9 cellular contexts compared by ENCODE assay signal in genomic region chr7:5554287-5554785, GRCh38. TPM values are rescaled to one million over a fixed set of nuclear protein-coding genes. Genes with fewer than 3 reads are reported as not detected.
DNase-seq lines count a peak whose midpoint lies in the region; ATAC-seq lines count a peak whose summit lies in the region.
"Had no signal": no experiment of that assay in that cellular context is flagged by ENCODE, and none has a peak within 500 bp of the region (broad histone marks: within the 10 kb centered on the region; RNA-seq: fewer than 3 reads in every experiment).

No MANE protein-coding gene starts in this region.

- H3K4me1 Mint-ChIP-seq in stimulated activated naive CD8-positive, alpha-beta T cell treated with anti-CD3 and anti-CD28 coated beads, Interleukin-15, Interleukin-2, amounts not matched to agents 100 ng/mL and 50 ng/mL, for 24 hours (ENCODE audit: low read depth), result peaks cover 35% of the 10 kb centered on the region
- peaks cover 26 to 37% of the 10 kb centered on the region in 2 donors for H3K4me1 Mint-ChIP-seq in natural killer cell treated with Interleukin-12 subunit alpha and Interleukin-12 subunit beta and Interleukin-15 and Interleukin-18, amount 100 ng/mL, for 72 hours (ENCODE audit: low read depth in 2 of 2)

- H3K27ac ChIP-seq in cingulate gyrus (ENCODE audit: low read depth, low read length), result peak overlapping the region; percentile 77

- no peak overlapping the region for H3K4me3 Mint-ChIP-seq in stimulated activated naive CD8-positive, alpha-beta T cell treated with anti-CD3 and anti-CD28 coated beads, Interleukin-15, Interleukin-2, amounts not matched to agents 100 ng/mL and 50 ng/mL, for 24 hours
- peak overlapping the region; percentile 44 for H3K4me3 Mint-ChIP-seq in natural killer cell treated with Interleukin-12 subunit alpha and Interleukin-12 subunit beta and Interleukin-15 and Interleukin-18, amount 100 ng/mL, for 72 hours

- DNase-seq in stimulated activated naive CD8-positive, alpha-beta T cell treated with anti-CD3 and anti-CD28 coated beads, Interleukin-15, Interleukin-2, amounts not matched to agents 100 U/mL and 50 U/mL, for 24 hours, result no peak
- no peak for DNase-seq in natural killer cell treated with Interleukin-12 subunit alpha and Interleukin-12 subunit beta and Interleukin-15 and Interleukin-18, amount 100 ng/mL, for 72 hours (ENCODE audit: low spot score)
- DNase-seq in AG08396 (ENCODE audit: low spot score), result no peak
- no peak for DNase-seq in NCI-H446 treated with DMSO at 0.1 percent for 48 hours (lab: John Stamatoyannopoulos, UW)
- DNase-seq: NCI-H187 treated with DMSO at 0.1 percent for 48 hours had no signal

- no peak for ATAC-seq in stimulated activated naive CD8-positive, alpha-beta T cell treated with anti-CD3 and anti-CD28 coated beads, Interleukin-15, Interleukin-2, amounts not matched to agents 100 U/mL and 50 U/mL, for 24 hours
- ATAC-seq in natural killer cell treated with Interleukin-12 subunit alpha and Interleukin-12 subunit beta and Interleukin-15 and Interleukin-18, amount 100 ng/mL, for 72 hours, result no peak
- no peak for ATAC-seq in GM21786 (IDR thresholded peaks at IDR 0.05; ENCODE audit: unreplicated experiment)
- no peak for ATAC-seq in HG03442 (IDR thresholded peaks at IDR 0.05; ENCODE audit: unreplicated experiment)

- no peaks in the 10 kb centered on the region for H3K27me3 Mint-ChIP-seq in stimulated activated naive CD8-positive, alpha-beta T cell treated with anti-CD3 and anti-CD28 coated beads, Interleukin-15, Interleukin-2, amounts not matched to agents 100 ng/mL and 50 ng/mL, for 24 hours
- no peaks in the 10 kb centered on the region for H3K27me3 Mint-ChIP-seq in natural killer cell treated with Interleukin-12 subunit alpha and Interleukin-12 subunit beta and Interleukin-15 and Interleukin-18, amount 100 ng/mL, for 72 hours

- no peaks in the 10 kb centered on the region for H3K9me3 Mint-ChIP-seq in stimulated activated naive CD8-positive, alpha-beta T cell treated with anti-CD3 and anti-CD28 coated beads, Interleukin-15, Interleukin-2, amounts not matched to agents 100 ng/mL and 50 ng/mL, for 24 hours
- no peaks in the 10 kb centered on the region for H3K9me3 Mint-ChIP-seq in natural killer cell treated with Interleukin-12 subunit alpha and Interleukin-12 subunit beta and Interleukin-15 and Interleukin-18, amount 100 ng/mL, for 72 hours

- no peaks in the 10 kb centered on the region for H3K36me3 Mint-ChIP-seq in stimulated activated naive CD8-positive, alpha-beta T cell treated with anti-CD3 and anti-CD28 coated beads, Interleukin-15, Interleukin-2, amounts not matched to agents 100 ng/mL and 50 ng/mL, for 24 hours (ENCODE audit: low read depth)
- H3K36me3 Mint-ChIP-seq in natural killer cell treated with Interleukin-12 subunit alpha and Interleukin-12 subunit beta and Interleukin-15 and Interleukin-18, amount 100 ng/mL, for 72 hours, result no peaks in the 10 kb centered on the region

- H3K27ac Mint-ChIP-seq in stimulated activated naive CD8-positive, alpha-beta T cell treated with anti-CD3 and anti-CD28 coated beads, Interleukin-15, Interleukin-2, amounts not matched to agents 100 ng/mL and 50 ng/mL, for 24 hours, result peak overlapping the region; percentile 65
- peak overlapping the region; percentile 46 to 56 for H3K27ac Mint-ChIP-seq in natural killer cell treated with Interleukin-12 subunit alpha and Interleukin-12 subunit beta and Interleukin-15 and Interleukin-18, amount 100 ng/mL, for 72 hours

RNA-seq across cellular contexts. Expression of gene ACTB, which starts 23.9 kb away (rescaled TPM):
- over 10,000 TPM in 1 of 2 donors, 1,000 to 10,000 TPM in 1; 9,239 to 13,404 TPM for total RNA-seq in natural killer cell treated with Interleukin-12 subunit alpha and Interleukin-12 subunit beta and Interleukin-15 and Interleukin-18, amount 100 ng/mL, for 72 hours

RNA-seq across cellular contexts. Expression of gene FSCN1, which starts 38.3 kb away (rescaled TPM):
- 10 to 100 TPM; 15.6 to 32.1 TPM for total RNA-seq in natural killer cell treated with Interleukin-12 subunit alpha and Interleukin-12 subunit beta and Interleukin-15 and Interleukin-18, amount 100 ng/mL, for 72 hours

RNA-seq across cellular contexts. Expression of gene FBXL18, which starts 40.7 kb away (rescaled TPM):
- 10 to 100 TPM; 14.0 to 28.1 TPM for total RNA-seq in natural killer cell treated with Interleukin-12 subunit alpha and Interleukin-12 subunit beta and Interleukin-15 and Interleukin-18, amount 100 ng/mL, for 72 hours
